ENCODE assay signal across 10 cellular contexts in the genomic region with DNA sequence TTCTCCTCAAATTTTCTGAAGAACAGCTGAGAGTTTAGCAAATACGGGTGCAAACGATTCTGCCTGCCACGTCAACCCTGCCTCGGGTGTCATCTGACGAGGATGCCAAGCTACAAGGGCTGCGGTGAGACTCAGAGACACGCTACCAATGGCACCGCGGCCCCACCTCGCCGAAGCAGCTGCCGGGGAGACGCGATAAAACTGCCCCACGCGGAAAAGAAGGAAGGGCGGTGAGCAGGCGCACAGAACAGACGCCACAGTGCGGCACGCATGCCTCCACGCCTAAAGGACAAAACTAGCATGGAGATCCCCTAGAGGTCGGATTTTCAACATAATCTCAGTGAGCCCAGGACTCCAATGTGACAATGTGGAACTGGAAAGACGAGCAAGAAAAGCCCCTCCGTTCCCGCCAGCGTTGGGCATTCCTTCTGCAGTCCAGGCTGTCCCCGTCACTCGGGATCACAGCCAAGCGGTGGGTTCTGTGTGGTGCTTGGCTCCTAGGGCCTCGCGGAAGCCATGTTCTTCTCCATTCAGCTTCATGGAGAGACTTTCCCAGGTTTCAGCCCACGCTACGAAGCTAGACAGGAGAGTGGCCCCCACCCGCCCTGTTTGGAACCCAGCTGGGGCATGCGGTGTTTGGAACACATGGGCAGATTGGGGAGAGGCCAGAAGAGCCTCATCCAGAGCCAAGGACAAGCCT. TPM values are rescaled to one million over a fixed set of nuclear protein-coding genes. Genes with fewer than 3 reads are reported as not detected.
A peak's percentile ranks its signal among the peaks of the same experiment; 100 is the strongest.
DNase-seq lines count a peak whose midpoint lies in the region; ATAC-seq and TF ChIP-seq lines count a peak whose summit lies in the region.
"Had no signal": no experiment of that assay in that cellular context is flagged by ENCODE, and none has a peak within 500 bp of the region (broad histone marks: within the 10 kb centered on the region; RNA-seq: fewer than 3 reads in every experiment).

No MANE protein-coding gene starts in this region.

- no peaks in the 10 kb centered on the region for H3K9me3 ChIP-seq in colonic mucosa
- no peaks in the 10 kb centered on the region for H3K9me3 ChIP-seq in smooth muscle cell (replicated peaks; ENCODE audit: low read depth)
- no peaks in the 10 kb centered on the region for H3K9me3 ChIP-seq in esophagus muscularis mucosa
- H3K9me3 ChIP-seq: breast epithelium had no signal

- H3K9me3 Mint-ChIP-seq in stimulated activated naive B cell treated with anti-CD40 and anti-IgM and Interleukin-4, amounts not matched to agents 10 μg/mL and 1 μg/mL and 100 μg/mL, for 72 hours = peaks cover 0 to 2% of the 10 kb centered on the region in 2 donors

- peak overlapping the region; percentile 38 for H3K4me2 ChIP-seq in smooth muscle cell

- H3K36me3 ChIP-seq in colonic mucosa (no peaks in the 10 kb centered on the region), smooth muscle cell (ENCODE audit: low read depth) (no peaks in the 10 kb centered on the region), esophagus muscularis mucosa (peaks cover 10 to 28% (median 23%) of the 10 kb centered on the region in 4 donors)
- H3K36me3 ChIP-seq: breast epithelium had no signal

- no peak for ATAC-seq in stimulated activated naive B cell treated with anti-CD40 and anti-IgM and Interleukin-4, amounts not matched to agents 10 μg/mL and 1 μg/mL and 100 μg/mL, for 72 hours (replicated peaks)
- no peak for ATAC-seq in GM21515 (IDR thresholded peaks at IDR 0.05; ENCODE audit: unreplicated experiment)

- H3K27ac Mint-ChIP-seq in stimulated activated naive B cell treated with anti-CD40 and anti-IgM and Interleukin-4, amounts not matched to agents 10 μg/mL and 1 μg/mL and 100 μg/mL, for 72 hours = no peak overlapping the region

- peaks cover 7 to 22% of the 10 kb centered on the region in 2 donors for H3K4me1 Mint-ChIP-seq in stimulated activated naive B cell treated with anti-CD40 and anti-IgM and Interleukin-4, amounts not matched to agents 10 μg/mL and 1 μg/mL and 100 μg/mL, for 72 hours

- H3K9ac ChIP-seq in colonic mucosa (ENCODE audit: low read depth in 2 of 2, low read length in 2 of 2) = peak overlapping the region in 1 of 2 donors; percentile 62
- no peak overlapping the region for H3K9ac ChIP-seq in smooth muscle cell (ENCODE audit: low read depth)

- H3K4me3 ChIP-seq in colonic mucosa (peak overlapping the region; percentile 33), smooth muscle cell (peak overlapping the region; percentile 2), esophagus muscularis mucosa (no peak overlapping the region)
- H3K4me3 ChIP-seq: breast epithelium had no signal

- no peak for TF ChIP-seq EP300 in esophagus muscularis mucosa (IDR thresholded peaks at IDR 0.05)

- DNase-seq in DMS79 (lab: John Stamatoyannopoulos, UW) (peak; percentile 53), colonic mucosa (peak; percentile 56), smooth muscle cell (lab: John Stamatoyannopoulos, UW; ENCODE audit: unreplicated experiment) (no peak), NCI-H748 (lab: John Stamatoyannopoulos, UW; ENCODE audit: unreplicated experiment) (no peak), esophagus muscularis mucosa (ENCODE audit: extremely low spot score) (no peak)
- peak; percentile 54 for DNase-seq in activated CD4-positive, CD25-positive, alpha-beta regulatory T cell treated with anti-CD3 and anti-CD28 coated beads, Interleukin-2, amount 50 U/mL, for 16 hours (ENCODE audit: low read depth, low spot score)
- no peak for DNase-seq in stimulated activated naive B cell treated with anti-CD40 and anti-IgM and Interleukin-4, amounts not matched to agents 10 μg/mL and 1 μg/mL and 100 μg/mL, for 72 hours
- DNase-seq: mesendoderm had no signal

- no peak for TF ChIP-seq POLR2A in esophagus muscularis mucosa (IDR thresholded peaks at IDR 0.05; ENCODE audit: low read depth)

- peaks cover 13% of the 10 kb centered on the region for H3F3A ChIP-seq in smooth muscle cell (ENCODE audit: low read depth)

- H3K4me1 ChIP-seq in colonic mucosa (peaks cover 5% of the 10 kb centered on the region), smooth muscle cell (ENCODE audit: low read depth) (peaks cover 17% of the 10 kb centered on the region), esophagus muscularis mucosa (peaks cover 13 to 20% (median 13%) of the 10 kb centered on the region in 4 donors)

- peaks cover 31 to 36% of the 10 kb centered on the region in 2 donors for H3K36me3 Mint-ChIP-seq in stimulated activated naive B cell treated with anti-CD40 and anti-IgM and Interleukin-4, amounts not matched to agents 10 μg/mL and 1 μg/mL and 100 μg/mL, for 72 hours

- no peak overlapping the region for H3K4me3 Mint-ChIP-seq in stimulated activated naive B cell treated with anti-CD40 and anti-IgM and Interleukin-4, amounts not matched to agents 10 μg/mL and 1 μg/mL and 100 μg/mL, for 72 hours

- intact Hi-C loops in colonic mucosa (cut with DNase I) (no loop called here), esophagus muscularis mucosa (cut with DNase I) (no loop called here)

- no peaks in the 10 kb centered on the region for H3K27me3 Mint-ChIP-seq in stimulated activated naive B cell treated with anti-CD40 and anti-IgM and Interleukin-4, amounts not matched to agents 10 μg/mL and 1 μg/mL and 100 μg/mL, for 72 hours

- H3K27me3 ChIP-seq in colonic mucosa = no peaks in the 10 kb centered on the region
- H3K27me3 ChIP-seq in smooth muscle cell (ENCODE audit: low read depth) = no peaks in the 10 kb centered on the region
- no peaks in the 10 kb centered on the region for H3K27me3 ChIP-seq in esophagus muscularis mucosa
- H3K27me3 ChIP-seq: breast epithelium had no signal

- H3K27ac ChIP-seq in colonic mucosa (peak overlapping the region; percentile 69), smooth muscle cell (ENCODE audit: low read depth) (no peak overlapping the region), esophagus muscularis mucosa (replicated peaks in 1 of 4) (no peak overlapping the region)
- H3K27ac ChIP-seq: breast epithelium had no signal

- no peaks in the 10 kb centered on the region for H3K79me2 ChIP-seq in smooth muscle cell (ENCODE audit: low read depth)

- no peak for TF ChIP-seq CTCF in colonic mucosa (IDR thresholded peaks at IDR 0.05)
- TF ChIP-seq CTCF in smooth muscle cell (IDR thresholded peaks at IDR 0.05; ENCODE audit: borderline replicate concordance, insufficient read depth, poor library complexity, severe bottlenecking) = no peak
- no peak for TF ChIP-seq CTCF in esophagus muscularis mucosa (IDR thresholded peaks at IDR 0.05)

- H4K20me1 ChIP-seq in smooth muscle cell (ENCODE audit: low read depth) = no peaks in the 10 kb centered on the region

- 93% methylated on average over 34 of the region's 36 CpGs for WGBS in smooth muscle cell (ENCODE audit: low lambda C conversion rate)
- WGBS in esophagus muscularis mucosa = 95% methylated on average over 36 of the region's 36 CpGs

- H2AFZ ChIP-seq in smooth muscle cell (ENCODE audit: low read depth) = no peak overlapping the region

RNA-seq across cellular contexts. Expression of a gene that starts 5.9 kb away (rescaled TPM):
- total RNA-seq in colonic mucosa (10 to 100 TPM in 1 of 2 donors, 1 to 10 TPM in 1; 8.4 to 12.8 TPM), smooth muscle cell (17.1 and 25.3 TPM in 2 replicates), esophagus muscularis mucosa (10 to 100 TPM; 14.5 to 32.0 (median 23.8) TPM)
- polyA plus RNA-seq in smooth muscle cell = 29.8 and 33.2 TPM in 2 replicates

RNA-seq across cellular contexts. Expression of a gene that starts 16.7 kb away (rescaled TPM):
- total RNA-seq in colonic mucosa (under 1 TPM; 0.20 to 0.61 TPM), smooth muscle cell (1.8 and 4.2 TPM in 2 replicates), esophagus muscularis mucosa (1 to 10 TPM; 4.1 to 4.6 (median 4.3) TPM)
- 2.9 and 3.5 TPM in 2 replicates for polyA plus RNA-seq in smooth muscle cell

Comparison
In these comparisons a context has a peak if more than half of its experiments do, and no peak if none do; other contexts are left out.
1. DNase-seq: peak in DMS79 (single experiment), activated CD4-positive, CD25-positive, alpha-beta regulatory T cell treated with anti-CD3 and anti-CD28 coated beads, Interleukin-2, amount 50 U/mL, for 16 hours (single experiment) and colonic mucosa (single experiment); none in smooth muscle cell (single experiment), NCI-H748 (single experiment), stimulated activated naive B cell treated with anti-CD40 and anti-IgM and Interleukin-4, amounts not matched to agents 10 μg/mL and 1 μg/mL and 100 μg/mL, for 72 hours (single experiment) and esophagus muscularis mucosa (single experiment).
2. H3K4me3 ChIP-seq: peak in colonic mucosa (single experiment) and smooth muscle cell (single experiment); none in esophagus muscularis mucosa (0 of 4).